1 cellular context compared by ENCODE assay signal in the genomic region with DNA sequence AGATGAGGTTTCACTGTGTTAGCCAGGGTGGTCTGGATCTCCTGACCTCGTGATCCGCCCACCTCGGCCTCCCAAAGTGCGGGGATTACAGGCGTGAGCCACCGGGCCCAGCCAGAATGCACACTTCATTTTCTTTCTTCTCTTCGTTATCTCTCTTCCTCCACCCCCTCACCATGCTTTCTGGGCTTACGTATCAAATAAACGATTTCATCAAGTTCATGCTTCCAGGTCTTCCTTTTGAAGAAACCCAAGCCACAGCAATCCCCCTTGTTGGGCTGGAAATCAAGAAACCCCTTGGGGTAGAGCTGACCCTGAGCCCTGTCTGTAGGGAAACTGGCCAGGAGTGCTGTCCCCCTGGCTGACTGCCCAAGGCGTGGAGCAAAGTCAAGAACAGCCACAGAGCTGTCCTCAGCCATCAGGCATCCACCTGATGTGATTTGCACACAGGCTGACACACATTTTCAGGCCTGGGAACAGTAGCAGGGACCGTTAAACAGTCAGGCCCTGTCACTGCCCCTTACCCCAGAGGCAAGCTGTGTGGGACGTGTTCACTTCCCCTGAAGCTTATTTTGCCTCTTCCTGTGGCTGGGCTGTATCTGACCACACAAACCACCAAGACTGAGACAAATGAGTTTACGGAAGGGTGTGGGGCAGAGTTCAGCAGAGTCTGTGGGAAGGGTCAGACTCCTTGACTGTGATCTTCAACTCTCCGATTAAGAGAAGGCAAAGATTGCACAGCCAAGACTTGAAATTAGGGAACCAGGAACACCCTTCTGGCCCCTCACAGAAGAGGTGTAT.
TF ChIP-seq lines count a peak whose summit lies in the region.

No MANE protein-coding gene starts in this region.

TF ChIP-seq in K562, 482 proteins besides CTCF, POLR2A, EP300 and RAD21 (continued from another document):
- TF ChIP-seq SAFB2 (IDR thresholded peaks at IDR 0.05; ENCODE audit: borderline replicate concordance, low read depth, low read length, severe bottlenecking) (no peak), KDM1A (IDR thresholded peaks at IDR 0.05) (peak; percentile 94 to 96), L3MBTL2 (IDR thresholded peaks at IDR 0.05) (no peak), SREBF1 (IDR thresholded peaks at IDR 0.05; ENCODE audit: borderline replicate concordance, low read depth, low read length) (no peak), HDAC3 (IDR thresholded peaks at IDR 0.05; ENCODE audit: borderline replicate concordance, partially characterized antibody) (peak; percentile 33), FUS (optimal IDR thresholded peaks at IDR 0.05; ENCODE audit: low read depth, low read length) (no peak), PHB2 (IDR thresholded peaks at IDR 0.05; ENCODE audit: low read depth) (no peak), RCOR1 (IDR thresholded peaks at IDR 0.05; ENCODE audit: borderline replicate concordance in 1 of 2, low read depth in 2 of 2, low read length in 2 of 2) (peak; percentile 57 to 97; a peak in 3 of 4 replicates), ZBTB1 (CRISPR knock-in tag; IDR thresholded peaks at IDR 0.05; ENCODE audit: borderline replicate concordance, low read depth) (peak; percentile 80; the same call in 1 of the 2 replicates), SMAD4 (CRISPR knock-in tag; conservative IDR thresholded peaks at IDR 0.05) (peak; percentile 83), MLLT1 (IDR thresholded peaks at IDR 0.05) (peak in 1 of 2 experiments; percentile 96; a peak in 2 of 4 replicates), CBX5 (IDR thresholded peaks at IDR 0.05; ENCODE audit: borderline replicate concordance, low read depth) (no peak), TRIM28 (IDR thresholded peaks at IDR 0.05) (no peak), SRSF7 (optimal IDR thresholded peaks at IDR 0.05; ENCODE audit: low read depth, low read length) (no peak), ZBTB34 (CRISPR knock-in tag; IDR thresholded peaks at IDR 0.05) (no peak), KLF16 (IDR thresholded peaks at IDR 0.05) (no peak; the same call in 1 of the 2 replicates), TRIM24 (IDR thresholded peaks at IDR 0.05) (peak in 1 of 2 experiments; percentile 18; a peak in 1 of 4 replicates), SNIP1 (IDR thresholded peaks at IDR 0.05; ENCODE audit: low read depth) (no peak), ELF1 (tag; IDR thresholded peaks at IDR 0.05) (0 out of 2 replicates have a peak, but pooled peaks have one; percentile 25), ESRRA (IDR thresholded peaks at IDR 0.05; ENCODE audit: borderline replicate concordance, low read depth) (peak; percentile 95; the same call in 1 of the 2 replicates), DPF2 (IDR thresholded peaks at IDR 0.05) (peak; percentile 41; the same call in 1 of the 2 replicates), NR2C2 (CRISPR knock-in tag; IDR thresholded peaks at IDR 0.05) (no peak), NR2C2 (tag; IDR thresholded peaks at IDR 0.05) (peak; percentile 84), THAP7 (CRISPR knock-in tag; IDR thresholded peaks at IDR 0.05) (no peak), NFE2L1 (tag; IDR thresholded peaks at IDR 0.05; ENCODE audit: borderline replicate concordance, low read depth) (no peak), POLR3A (IDR thresholded peaks at IDR 0.05; ENCODE audit: borderline replicate concordance, extremely low read depth, insufficient read depth, insufficient read length) (no peak), MYC (IDR thresholded peaks at IDR 0.05; ENCODE audit: low read depth, low read length) (no peak), MYC (CRISPR knock-in tag; IDR thresholded peaks at IDR 0.05; ENCODE audit: borderline replicate concordance, low read depth) (no peak), TBP (optimal IDR thresholded peaks at IDR 0.05; ENCODE audit: low read depth, low read length) (no peak), ARID1B (IDR thresholded peaks at IDR 0.05) (peak; percentile 59; the same call in 1 of the 2 replicates), FOXM1 (IDR thresholded peaks at IDR 0.05; ENCODE audit: low read depth) (no peak), FOXM1 (CRISPR knock-in tag; IDR thresholded peaks at IDR 0.05; ENCODE audit: low read depth) (0 out of 2 replicates have a peak, but pooled peaks have one; percentile 42), TAF7 (tag; IDR thresholded peaks at IDR 0.05) (no peak), CBFA2T3 (IDR thresholded peaks at IDR 0.05) (peak; percentile 65), CHD4 (IDR thresholded peaks at IDR 0.05; ENCODE audit: insufficient read depth, insufficient replicate concordance, low read depth, low read length, poor library complexity, severe bottlenecking) (no peak), CTBP1 (IDR thresholded peaks at IDR 0.05; ENCODE audit: borderline replicate concordance) (peak; percentile 56; the same call in 1 of the 2 replicates)
- TF ChIP-seq, protein P1, sequence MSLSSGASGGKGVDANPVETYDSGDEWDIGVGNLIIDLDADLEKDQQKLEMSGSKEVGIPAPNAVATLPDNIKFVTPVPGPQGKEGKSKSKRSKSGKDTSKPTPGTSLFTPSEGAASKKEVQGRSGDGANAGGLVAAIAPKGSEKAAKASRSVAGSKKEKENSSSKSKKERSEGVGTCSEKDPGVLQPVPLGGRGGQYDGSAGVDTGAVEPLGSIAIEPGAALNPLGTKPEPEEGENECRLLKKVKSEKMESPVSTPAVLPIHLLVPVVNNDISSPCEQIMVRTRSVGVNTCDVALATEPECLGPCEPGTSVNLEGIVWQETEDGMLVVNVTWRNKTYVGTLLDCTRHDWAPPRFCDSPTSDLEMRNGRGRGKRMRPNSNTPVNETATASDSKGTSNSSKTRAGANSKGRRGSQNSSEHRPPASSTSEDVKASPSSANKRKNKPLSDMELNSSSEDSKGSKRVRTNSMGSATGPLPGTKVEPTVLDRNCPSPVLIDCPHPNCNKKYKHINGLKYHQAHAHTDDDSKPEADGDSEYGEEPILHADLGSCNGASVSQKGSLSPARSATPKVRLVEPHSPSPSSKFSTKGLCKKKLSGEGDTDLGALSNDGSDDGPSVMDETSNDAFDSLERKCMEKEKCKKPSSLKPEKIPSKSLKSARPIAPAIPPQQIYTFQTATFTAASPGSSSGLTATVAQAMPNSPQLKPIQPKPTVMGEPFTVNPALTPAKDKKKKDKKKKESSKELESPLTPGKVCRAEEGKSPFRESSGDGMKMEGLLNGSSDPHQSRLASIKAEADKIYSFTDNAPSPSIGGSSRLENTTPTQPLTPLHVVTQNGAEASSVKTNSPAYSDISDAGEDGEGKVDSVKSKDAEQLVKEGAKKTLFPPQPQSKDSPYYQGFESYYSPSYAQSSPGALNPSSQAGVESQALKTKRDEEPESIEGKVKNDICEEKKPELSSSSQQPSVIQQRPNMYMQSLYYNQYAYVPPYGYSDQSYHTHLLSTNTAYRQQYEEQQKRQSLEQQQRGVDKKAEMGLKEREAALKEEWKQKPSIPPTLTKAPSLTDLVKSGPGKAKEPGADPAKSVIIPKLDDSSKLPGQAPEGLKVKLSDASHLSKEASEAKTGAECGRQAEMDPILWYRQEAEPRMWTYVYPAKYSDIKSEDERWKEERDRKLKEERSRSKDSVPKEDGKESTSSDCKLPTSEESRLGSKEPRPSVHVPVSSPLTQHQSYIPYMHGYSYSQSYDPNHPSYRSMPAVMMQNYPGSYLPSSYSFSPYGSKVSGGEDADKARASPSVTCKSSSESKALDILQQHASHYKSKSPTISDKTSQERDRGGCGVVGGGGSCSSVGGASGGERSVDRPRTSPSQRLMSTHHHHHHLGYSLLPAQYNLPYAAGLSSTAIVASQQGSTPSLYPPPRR (CRISPR knock-in tag; IDR thresholded peaks at IDR 0.05; ENCODE audit: borderline replicate concordance), result peak; percentile 98
- TF ChIP-seq, protein P2, sequence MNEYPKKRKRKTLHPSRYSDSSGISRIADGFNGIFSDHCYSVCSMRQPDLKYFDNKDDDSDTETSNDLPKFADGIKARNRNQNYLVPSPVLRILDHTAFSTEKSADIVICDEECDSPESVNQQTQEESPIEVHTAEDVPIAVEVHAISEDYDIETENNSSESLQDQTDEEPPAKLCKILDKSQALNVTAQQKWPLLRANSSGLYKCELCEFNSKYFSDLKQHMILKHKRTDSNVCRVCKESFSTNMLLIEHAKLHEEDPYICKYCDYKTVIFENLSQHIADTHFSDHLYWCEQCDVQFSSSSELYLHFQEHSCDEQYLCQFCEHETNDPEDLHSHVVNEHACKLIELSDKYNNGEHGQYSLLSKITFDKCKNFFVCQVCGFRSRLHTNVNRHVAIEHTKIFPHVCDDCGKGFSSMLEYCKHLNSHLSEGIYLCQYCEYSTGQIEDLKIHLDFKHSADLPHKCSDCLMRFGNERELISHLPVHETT (CRISPR knock-in tag; conservative IDR thresholded peaks at IDR 0.05 in 1 of 2, IDR thresholded peaks at IDR 0.05 in 1 of 2), result 0 out of 4 replicates have a peak, but pooled peaks of 1 of the 2 experiments have one; percentile 27
- TF ChIP-seq, protein P3, sequence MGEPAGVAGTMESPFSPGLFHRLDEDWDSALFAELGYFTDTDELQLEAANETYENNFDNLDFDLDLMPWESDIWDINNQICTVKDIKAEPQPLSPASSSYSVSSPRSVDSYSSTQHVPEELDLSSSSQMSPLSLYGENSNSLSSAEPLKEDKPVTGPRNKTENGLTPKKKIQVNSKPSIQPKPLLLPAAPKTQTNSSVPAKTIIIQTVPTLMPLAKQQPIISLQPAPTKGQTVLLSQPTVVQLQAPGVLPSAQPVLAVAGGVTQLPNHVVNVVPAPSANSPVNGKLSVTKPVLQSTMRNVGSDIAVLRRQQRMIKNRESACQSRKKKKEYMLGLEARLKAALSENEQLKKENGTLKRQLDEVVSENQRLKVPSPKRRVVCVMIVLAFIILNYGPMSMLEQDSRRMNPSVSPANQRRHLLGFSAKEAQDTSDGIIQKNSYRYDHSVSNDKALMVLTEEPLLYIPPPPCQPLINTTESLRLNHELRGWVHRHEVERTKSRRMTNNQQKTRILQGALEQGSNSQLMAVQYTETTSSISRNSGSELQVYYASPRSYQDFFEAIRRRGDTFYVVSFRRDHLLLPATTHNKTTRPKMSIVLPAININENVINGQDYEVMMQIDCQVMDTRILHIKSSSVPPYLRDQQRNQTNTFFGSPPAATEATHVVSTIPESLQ (CRISPR knock-in tag; IDR thresholded peaks at IDR 0.05), result no peak
